In the genomic region with DNA sequence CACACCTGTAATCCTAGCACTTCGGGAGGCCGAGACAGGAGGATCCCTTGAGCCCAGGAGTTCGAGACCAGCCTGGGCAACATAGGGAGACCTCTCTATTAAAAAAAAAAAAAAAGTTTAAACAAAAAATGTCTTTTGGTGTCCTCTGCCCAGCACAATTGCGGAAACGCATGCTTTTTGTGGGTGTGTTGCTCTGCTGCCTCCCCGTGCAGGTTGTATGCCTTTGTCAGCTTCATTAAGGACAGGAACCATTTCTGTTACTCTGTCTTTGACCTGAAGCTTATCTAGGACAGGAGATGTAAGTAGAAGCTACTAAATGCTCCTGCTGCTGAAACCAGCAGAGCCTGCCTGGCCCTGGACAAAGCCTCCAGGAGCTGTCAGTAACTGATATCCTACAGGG, we compare ENCODE assay signal across 23 cellular contexts. TPM values are rescaled to one million over a fixed set of nuclear protein-coding genes. Genes with fewer than 3 reads are reported as not detected.
A peak's percentile ranks its signal among the peaks of the same experiment; 100 is the strongest.
DNase-seq lines count a peak whose midpoint lies in the region; ATAC-seq and TF ChIP-seq lines count a peak whose summit lies in the region.
"Had no signal": no experiment of that assay in that cellular context is flagged by ENCODE, and none has a peak within 500 bp of the region (broad histone marks: within the 10 kb centered on the region; RNA-seq: fewer than 3 reads in every experiment).

No MANE protein-coding gene starts in this region.

- intact Hi-C loops in left lung (cut with DNase I) = loop anchor here in 1 of 2 donors (5.0 kb wide), 1 partner anchor 89 kb away; no protein-coding TSS in a partner anchor
- intact Hi-C loops in head of caudate nucleus (cut with DNase I) = loop anchor here (5.0 kb wide), 3 partner anchors 49 to 104 kb away; partner anchors contain the start of genes EXOSC1 and ZDHHC16

- peaks cover 14% of the 10 kb centered on the region for H3K9me3 Mint-ChIP-seq in GM23338

- H3K27me3 ChIP-seq in GM23338 (ENCODE audit: insufficient read depth) (no peaks in the 10 kb centered on the region), left lung (no peaks in the 10 kb centered on the region), smooth muscle cell (ENCODE audit: low read depth) (no peaks in the 10 kb centered on the region)
- H3K27me3 ChIP-seq: BLaER1 had no signal

- peak overlapping the region; percentile 88 for H3K9ac ChIP-seq in smooth muscle cell (ENCODE audit: low read depth)
- H3K9ac ChIP-seq: BLaER1, GM23248 had no signal

- H3K4me1 ChIP-seq in GM23338 (ENCODE audit: insufficient read depth) = peaks cover 24% of the 10 kb centered on the region
- H3K4me1 ChIP-seq in left lung = peaks cover 0 to 22% of the 10 kb centered on the region in 2 donors
- peaks cover 36% of the 10 kb centered on the region for H3K4me1 ChIP-seq in smooth muscle cell (ENCODE audit: low read depth)

- H3K9me3 ChIP-seq in left lung (peaks cover 0 to 3% of the 10 kb centered on the region in 2 donors), smooth muscle cell (replicated peaks; ENCODE audit: low read depth) (no peaks in the 10 kb centered on the region)
- H3K9me3 ChIP-seq: A549 had no signal

- DNase-seq in GM23338 (ENCODE audit: low spot score) (no peak), RWPE1 (ENCODE audit: low spot score) (no peak), left lung (peak; percentile 11 to 20), smooth muscle cell (lab: John Stamatoyannopoulos, UW; ENCODE audit: unreplicated experiment) (no peak), head of caudate nucleus (no peak), hepatic stellate cell (ENCODE audit: low spot score) (no peak)
- DNase-seq in central memory CD4-positive, alpha-beta T cell = no peak
- DNase-seq: CD4-positive, alpha-beta memory T cell; DMS153; GF-D8; GM23248; KG1; MV-4-11; NCI-H1694 treated with DMSO at 0.1 percent for 48 hours; NCI-H2107; NCI-H2227 treated with DMSO at 0.1 percent for 48 hours; NCI-H82; OCI-M1 had no signal

- no peaks in the 10 kb centered on the region for H4K20me1 ChIP-seq in GM23338 (replicated peaks; ENCODE audit: insufficient read depth)
- H4K20me1 ChIP-seq in smooth muscle cell (ENCODE audit: low read depth) = peaks cover 3% of the 10 kb centered on the region
- H4K20me1 ChIP-seq: BLaER1 had no signal

- 0 out of 2 replicates have a peak, but pooled peaks cover 6% of the 10 kb centered on the region for H3F3A ChIP-seq in GM23338 (replicated peaks; ENCODE audit: low read depth)
- H3F3A ChIP-seq in smooth muscle cell (ENCODE audit: low read depth) = peaks cover 16% of the 10 kb centered on the region

- CTCF ChIA-PET in RWPE1 (lab: Yijun Ruan, JAX) = interaction anchor here (0.7 to 0.8 kb wide), 4 partner anchors 16 to 326 kb away, joined by 5 to 7 read pairs (median 6); no protein-coding TSS in a partner anchor

- H3K9me2 ChIP-seq in GM23338 (ENCODE audit: insufficient read depth) = no peaks in the 10 kb centered on the region

- no peak overlapping the region for H2AFZ ChIP-seq in GM23338
- no peak overlapping the region for H2AFZ ChIP-seq in smooth muscle cell (ENCODE audit: low read depth)
- H2AFZ ChIP-seq: GM23248 had no signal

- no peak overlapping the region for H3K27ac Mint-ChIP-seq in GM23338

- H3K4me2 ChIP-seq in GM23338 = no peak overlapping the region
- H3K4me2 ChIP-seq in smooth muscle cell = peak overlapping the region; percentile 76
- H3K4me2 ChIP-seq: A549, BLaER1 had no signal

- POLR2A ChIA-PET in RWPE1 (lab: Yijun Ruan, JAX; ENCODE audit: low non-redundant PET) = no interaction called here

- H3K79me2 ChIP-seq in GM23338 (replicated peaks; ENCODE audit: insufficient read depth) (peaks cover 2% of the 10 kb centered on the region), smooth muscle cell (ENCODE audit: low read depth) (peaks cover 52% of the 10 kb centered on the region)

- TF ChIP-seq CTCF in GM23338 (conservative IDR thresholded peaks at IDR 0.05; ENCODE audit: low read depth in 2 of 2) = no peak
- TF ChIP-seq CTCF in RWPE1 (conservative IDR thresholded peaks at IDR 0.05; ENCODE audit: low read depth) = no peak
- TF ChIP-seq CTCF in left lung (IDR thresholded peaks at IDR 0.05) = no peak
- TF ChIP-seq CTCF in smooth muscle cell (IDR thresholded peaks at IDR 0.05; ENCODE audit: borderline replicate concordance, insufficient read depth, poor library complexity, severe bottlenecking) = no peak

- H3K4me1 Mint-ChIP-seq in GM23338 = peaks cover 30% of the 10 kb centered on the region

- H3K4me3 Mint-ChIP-seq in GM23338 = no peak overlapping the region
- H3K4me3 Mint-ChIP-seq: CD4-positive, alpha-beta memory T cell had no signal

- WGBS in smooth muscle cell (ENCODE audit: low lambda C conversion rate) = 93% methylated on average over 6 of the region's 6 CpGs

- peaks cover 10% of the 10 kb centered on the region; the same call in 2 of the 3 replicates for H3K36me3 Mint-ChIP-seq in GM23338 (ENCODE audit: low read depth)

- H3K36me3 ChIP-seq in GM23338 (ENCODE audit: insufficient read depth) = no peaks in the 10 kb centered on the region
- H3K36me3 ChIP-seq in left lung = no peaks in the 10 kb centered on the region
- H3K36me3 ChIP-seq in smooth muscle cell (ENCODE audit: low read depth) = no peaks in the 10 kb centered on the region
- H3K36me3 ChIP-seq: BLaER1 had no signal

- ATAC-seq in GM23338 (no peak), left lung (no peak)
- ATAC-seq: A549 had no signal

- H3K27ac ChIP-seq in GM23338 (ENCODE audit: low read depth) (peak overlapping the region; percentile 87; the same call in 1 of the 2 replicates), RWPE1 (peak overlapping the region; percentile 88), left lung (no peak overlapping the region), smooth muscle cell (ENCODE audit: low read depth) (peak overlapping the region; percentile 97)
- H3K27ac ChIP-seq: BLaER1, GM23248 had no signal

- no peak overlapping the region for H3K4me3 ChIP-seq in GM23338
- H3K4me3 ChIP-seq in left lung = no peak overlapping the region
- H3K4me3 ChIP-seq in smooth muscle cell = no peak overlapping the region
- H3K4me3 ChIP-seq: A549, BLaER1, GM23248 had no signal

- H3K27me3 Mint-ChIP-seq in GM23338 (ENCODE audit: insufficient read depth, low read depth, poor library complexity) = peaks cover 8% of the 10 kb centered on the region
- H3K27me3 Mint-ChIP-seq: CD4-positive, alpha-beta memory T cell had no signal

TF ChIP-seq in GM23338, 12 proteins besides CTCF, POLR2A, EP300 and RAD21 (continues in another document):
- TF ChIP-seq, protein P1, sequence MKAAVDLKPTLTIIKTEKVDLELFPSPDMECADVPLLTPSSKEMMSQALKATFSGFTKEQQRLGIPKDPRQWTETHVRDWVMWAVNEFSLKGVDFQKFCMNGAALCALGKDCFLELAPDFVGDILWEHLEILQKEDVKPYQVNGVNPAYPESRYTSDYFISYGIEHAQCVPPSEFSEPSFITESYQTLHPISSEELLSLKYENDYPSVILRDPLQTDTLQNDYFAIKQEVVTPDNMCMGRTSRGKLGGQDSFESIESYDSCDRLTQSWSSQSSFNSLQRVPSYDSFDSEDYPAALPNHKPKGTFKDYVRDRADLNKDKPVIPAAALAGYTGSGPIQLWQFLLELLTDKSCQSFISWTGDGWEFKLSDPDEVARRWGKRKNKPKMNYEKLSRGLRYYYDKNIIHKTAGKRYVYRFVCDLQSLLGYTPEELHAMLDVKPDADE (IDR thresholded peaks at IDR 0.05) = no peak
- TF ChIP-seq STAT1 (IDR thresholded peaks at IDR 0.05; ENCODE audit: unreplicated experiment) = no peak
- TF ChIP-seq ZNF331 (CRISPR knock-in tag; IDR thresholded peaks at IDR 0.05; ENCODE audit: low read depth) = no peak

RNA-seq across cellular contexts. Expression of gene ANKRD2, which starts 21.3 kb away (rescaled TPM):
- total RNA-seq in GM23338 (2014; rRNA removed; shearing (Covaris generic)) = not detected in 2 replicates
- polyA plus RNA-seq in GM23338 (2016; fragmentation: Nextera tagmentation; extraction: Ambion mirVana) = not detected in 2 replicates
- total RNA-seq in left lung = 1 to 10 TPM; 1.3 to 1.9 TPM
- total RNA-seq in smooth muscle cell = not detected in 2 replicates
- 0.30 TPM in 1 of 2 replicates, not detected in the other for polyA plus RNA-seq in smooth muscle cell
- total RNA-seq: CD4-positive, alpha-beta memory T cell; Daoy; GM23248; RPMI7951; SK-MEL-5 had no signal
- polyA plus RNA-seq: CD4-positive, alpha-beta memory T cell; GM23248 had no signal

RNA-seq across cellular contexts. Expression of gene HOGA1, which starts 32.9 kb away (rescaled TPM):
- not detected in 2 replicates for total RNA-seq in GM23338 (2014; rRNA removed; shearing (Covaris generic))
- polyA plus RNA-seq in GM23338 (2016; fragmentation: Nextera tagmentation; extraction: Ambion mirVana) = 0.15 TPM in 1 of 2 replicates, not detected in the other
- total RNA-seq in left lung = 1 to 10 TPM; 1.1 to 1.2 TPM
- total RNA-seq in smooth muscle cell = not detected in 2 replicates
- 0.10 TPM in 1 of 2 replicates, not detected in the other for polyA plus RNA-seq in smooth muscle cell
- total RNA-seq: CD4-positive, alpha-beta memory T cell; Daoy had no signal
- polyA plus RNA-seq: CD4-positive, alpha-beta memory T cell had no signal

RNA-seq across cellular contexts. Expression of gene C10orf62, which starts 38.2 kb away (rescaled TPM):
- not detected in 2 replicates for total RNA-seq in GM23338 (2014; rRNA removed; shearing (Covaris generic))
- polyA plus RNA-seq in GM23338 (2016; fragmentation: Nextera tagmentation; extraction: Ambion mirVana) (not detected in 2 replicates), smooth muscle cell (not detected in 2 replicates)
- total RNA-seq in left lung (not detected), smooth muscle cell (not detected in 2 replicates)
- total RNA-seq: CD4-positive, alpha-beta memory T cell; Daoy; GM23248; RPMI7951; SK-MEL-5 had no signal
- polyA plus RNA-seq: A549; CD4-positive, alpha-beta memory T cell; GM23248 had no signal

RNA-seq across cellular contexts. Expression of gene UBTD1, which starts 52.5 kb away (rescaled TPM):
- 21.5 and 29.0 TPM in 2 replicates for total RNA-seq in GM23338 (2014; rRNA removed; shearing (Covaris generic))
- polyA plus RNA-seq in GM23338 (2016; fragmentation: Nextera tagmentation; extraction: Ambion mirVana) = 17.3 and 20.4 TPM in 2 replicates
- total RNA-seq in left lung = 10 to 100 TPM; 30.4 to 41.0 TPM
- 26.5 and 27.1 TPM in 2 replicates for total RNA-seq in smooth muscle cell
- polyA plus RNA-seq in smooth muscle cell = 59.9 and 61.5 TPM in 2 replicates

RNA-seq across cellular contexts. Expression of gene MMS19, which starts 53.0 kb away (rescaled TPM):
- 221 and 252 TPM in 2 replicates for total RNA-seq in GM23338 (2014; rRNA removed; shearing (Covaris generic))
- polyA plus RNA-seq in GM23338 (2016; fragmentation: Nextera tagmentation; extraction: Ambion mirVana) = 74.7 and 81.5 TPM in 2 replicates
- total RNA-seq in left lung = 10 to 100 TPM; 60.1 to 60.7 TPM
- total RNA-seq in smooth muscle cell = 97.9 and 125 TPM in 2 replicates
- 76.8 and 81.4 TPM in 2 replicates for polyA plus RNA-seq in smooth muscle cell

Comparison
In these comparisons a context has a peak if more than half of its experiments do, and no peak if none do; other contexts are left out.
1. DNase-seq: peak in left lung (2 of 2); none in GM23338 (single experiment), RWPE1 (single experiment), smooth muscle cell (single experiment), head of caudate nucleus (0 of 42), hepatic stellate cell (single experiment) and central memory CD4-positive, alpha-beta T cell (single experiment).
2. H3K27ac ChIP-seq: peak in GM23338 (single experiment), RWPE1 (single experiment) and smooth muscle cell (single experiment); none in left lung (0 of 2).